1 cellular context compared by ENCODE assay signal in the genomic region with DNA sequence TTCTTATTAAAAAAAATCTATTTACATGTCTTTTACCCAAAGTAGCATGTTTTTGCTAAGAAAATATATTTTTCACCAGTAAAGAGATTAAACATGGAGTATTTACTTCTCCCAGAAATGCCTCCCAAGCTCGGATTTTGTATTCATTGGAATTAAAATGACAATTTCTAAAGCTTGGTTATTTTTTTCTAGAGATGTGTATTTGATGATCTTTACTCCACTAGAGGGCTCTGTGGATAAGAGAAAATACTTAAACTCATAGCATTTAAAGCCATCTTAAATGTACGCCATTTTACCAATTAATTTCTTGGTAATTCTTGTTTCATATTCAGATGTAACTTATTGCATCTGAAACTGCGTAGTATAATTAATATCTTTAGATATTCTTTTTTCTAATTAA.
TF ChIP-seq lines count a peak whose summit lies in the region.

No MANE protein-coding gene starts in this region.

TF ChIP-seq in HepG2, 621 proteins besides CTCF, POLR2A, EP300 and RAD21 (continued from another document):
- TF ChIP-seq ISL2 (CRISPR knock-in tag; IDR thresholded peaks at IDR 0.05) (no peak), ELF4 (CRISPR knock-in tag; IDR thresholded peaks at IDR 0.05; ENCODE audit: borderline replicate concordance) (no peak), SNAPC2 (CRISPR knock-in tag; IDR thresholded peaks at IDR 0.05) (no peak), ZNF672 (CRISPR knock-in tag; IDR thresholded peaks at IDR 0.05) (no peak), ZNF296 (CRISPR knock-in tag; conservative IDR thresholded peaks at IDR 0.05) (no peak), POLR2AphosphoS2 (IDR thresholded peaks at IDR 0.05; ENCODE audit: low read depth, low read length) (no peak), ZBTB37 (CRISPR knock-in tag; IDR thresholded peaks at IDR 0.05) (no peak), RAD51 (IDR thresholded peaks at IDR 0.05; ENCODE audit: borderline replicate concordance) (no peak), ZNF235 (CRISPR knock-in tag; IDR thresholded peaks at IDR 0.05; ENCODE audit: borderline replicate concordance) (no peak), EEA1 (CRISPR knock-in tag; IDR thresholded peaks at IDR 0.05; ENCODE audit: borderline replicate concordance) (no peak), ZGPAT (CRISPR knock-in tag; IDR thresholded peaks at IDR 0.05) (no peak), GFI1 (CRISPR knock-in tag; IDR thresholded peaks at IDR 0.05; ENCODE audit: borderline replicate concordance) (no peak), REST (IDR thresholded peaks at IDR 0.05; ENCODE audit: borderline replicate concordance in 1 of 2, low read depth in 1 of 2, low read length in 2 of 2) (no peak)
